In genomic region chr10:43342279-43343125, GRCh38 we compare ENCODE assay signal across 25 cellular contexts. TPM values are rescaled to one million over a fixed set of nuclear protein-coding genes. Genes with fewer than 3 reads are reported as not detected.
DNase-seq lines count a peak whose midpoint lies in the region; ATAC-seq, FAIRE-seq and TF ChIP-seq lines count a peak whose summit lies in the region.
"Had no signal": no experiment of that assay in that cellular context is flagged by ENCODE, and none has a peak within 500 bp of the region (broad histone marks: within the 10 kb centered on the region; RNA-seq: fewer than 3 reads in every experiment).

No MANE protein-coding gene starts in this region.

- H3K4me3 ChIP-seq in A549: no peak overlapping the region
- H3K4me3 ChIP-seq in GM23338: no peak overlapping the region
- no peak overlapping the region for H3K4me3 ChIP-seq in K562
- no peak overlapping the region for H3K4me3 ChIP-seq in osteoblast (ENCODE audit: insufficient read depth, low read length)
- no peak overlapping the region for H3K4me3 ChIP-seq in tibial artery
- H3K4me3 ChIP-seq: GM12878, GM23248 had no signal

- ATAC-seq in A549 (no peak), GM23338 (peak; percentile 19; the same call in 2 of the 3 replicates), K562 (peak; percentile 63)
- ATAC-seq: GM12878, HepG2 had no signal

- peaks cover 4% of the 10 kb centered on the region for H3K4me1 Mint-ChIP-seq in GM23338

- no peak overlapping the region for H3K4me2 ChIP-seq in A549
- H3K4me2 ChIP-seq in GM23338: no peak overlapping the region
- H3K4me2 ChIP-seq in K562 (ENCODE audit: insufficient read depth, low read length): no peak overlapping the region
- H3K4me2 ChIP-seq in osteoblast (ENCODE audit: insufficient read depth, low read length): no peak overlapping the region

- peak overlapping the region; percentile 63; the same call in 1 of the 2 replicates for H2AFZ ChIP-seq in GM23338
- H2AFZ ChIP-seq in K562 (ENCODE audit: low read depth, low read length): peak overlapping the region; percentile 19; the same call in 1 of the 2 replicates
- no peak overlapping the region for H2AFZ ChIP-seq in osteoblast (ENCODE audit: low read length)
- H2AFZ ChIP-seq: GM23248 had no signal

- BruUV-seq in K562 (replicated peaks; lab: Mats Ljungman, UMichigan): no TSS peak

- in situ Hi-C loops in K562 (cut with MboI): no loop called here

- H3K4me3 Mint-ChIP-seq in GM23338: no peak overlapping the region
- H3K4me3 Mint-ChIP-seq: CD4-positive, alpha-beta T cell had no signal

- FAIRE-seq in A549 (lab: Jason Lieb, UNC) (no peak), K562 (lab: Jason Lieb, UNC) (no peak)
- FAIRE-seq: D721Med, GM12878, HepG2 had no signal

- no peaks in the 10 kb centered on the region for H3K36me3 Mint-ChIP-seq in GM23338 (ENCODE audit: low read depth)

- no peaks in the 10 kb centered on the region for H3K9me3 ChIP-seq in A549
- no peaks in the 10 kb centered on the region for H3K9me3 ChIP-seq in K562 (replicated peaks; ENCODE audit: control insufficient read depth, insufficient read depth, low read depth, low read length)
- H3K9me3 ChIP-seq in osteoblast (ENCODE audit: low read depth, low read length): no peaks in the 10 kb centered on the region
- no peaks in the 10 kb centered on the region for H3K9me3 ChIP-seq in tibial artery
- H3K9me3 ChIP-seq: Caco-2 had no signal

- no peak for TF ChIP-seq RAD21 in A549 (conservative IDR thresholded peaks at IDR 0.05 in 1 of 2, IDR thresholded peaks at IDR 0.05 in 1 of 2)
- no peak for TF ChIP-seq RAD21 in K562 (CRISPR knock-in tag; conservative IDR thresholded peaks at IDR 0.05 in 1 of 2, IDR thresholded peaks at IDR 0.05 in 1 of 2)

- intact Hi-C loops in K562 (cut with micrococcal nuclease) (loop anchor here (10.0 kb wide), 1 partner anchor 208 kb away; the partner anchor contains the start of gene CSGALNACT2), tibial artery (cut with DNase I; ENCODE audit: low total_unique reads) (no loop called here)

- TF ChIP-seq CTCF in A549 (IDR thresholded peaks at IDR 0.05) (no peak), GM23338 (conservative IDR thresholded peaks at IDR 0.05; ENCODE audit: low read depth in 2 of 2) (0 out of 4 replicates have a peak, but pooled peaks of 1 of the 2 experiments have one; percentile 10), K562 (IDR thresholded peaks at IDR 0.05 in 2 of 3, conservative IDR thresholded peaks at IDR 0.05 in 1 of 3; ENCODE audit: insufficient read depth in 2 of 3, low read depth in 1 of 3, low read length in 3 of 3) (0 out of 6 replicates have a peak, but pooled peaks of 1 of the 3 experiments have one; percentile 16), osteoblast (IDR thresholded peaks at IDR 0.05; ENCODE audit: extremely low read depth, low read depth, low read length) (no peak), tibial artery (IDR thresholded peaks at IDR 0.05) (no peak)

- CTCF ChIA-PET in A549 (lab: Yijun Ruan, JAX) (interaction anchor here (1.2 to 3.2 kb wide), 3 partner anchors 38 to 77 kb away, joined by 3 to 13 read pairs (median 5); no protein-coding TSS in a partner anchor), K562 (lab: Yijun Ruan, JAX; ENCODE audit: low intra/inter-chr PET ratio) (no interaction called here)

- H3K27ac ChIP-seq in A549 (peak overlapping the region; percentile 82 to 91; a peak in 5 of 6 replicates), GM23338 (ENCODE audit: low read depth) (no peak overlapping the region), K562 (ENCODE audit: extremely low read depth, low read depth, low read length) (no peak overlapping the region), osteoblast (ENCODE audit: low read depth, low read length) (no peak overlapping the region), tibial artery (no peak overlapping the region)
- H3K27ac ChIP-seq: C4-2B, GM23248 had no signal

- no peaks in the 10 kb centered on the region for H3K9me2 ChIP-seq in GM23338 (ENCODE audit: insufficient read depth)

- H4K20me1 ChIP-seq in GM23338 (replicated peaks; ENCODE audit: insufficient read depth): no peaks in the 10 kb centered on the region
- no peaks in the 10 kb centered on the region for H4K20me1 ChIP-seq in K562 (replicated peaks; ENCODE audit: control insufficient read depth, insufficient read depth, low read length)
- no peaks in the 10 kb centered on the region for H4K20me1 ChIP-seq in osteoblast (ENCODE audit: insufficient read depth, low read length)

- H3K9me1 ChIP-seq in K562 (ENCODE audit: control insufficient read depth, insufficient read depth, low read length): no peaks in the 10 kb centered on the region

- DNase-seq in A549 (ENCODE audit: low read depth in 1 of 2, low spot score in 1 of 2): no peak
- DNase-seq in GM23338 (ENCODE audit: low spot score): no peak
- DNase-seq in K562 (ENCODE audit: extremely low read depth in 1 of 4, low spot score in 3 of 4): no peak
- peak; percentile 29 for DNase-seq in osteoblast (ENCODE audit: insufficient read length, low spot score, missing footprints)
- no peak for DNase-seq in tibial artery
- no peak for DNase-seq in AG08395 (ENCODE audit: low spot score)
- DNase-seq in NCI-H1105 (lab: John Stamatoyannopoulos, UW): no peak
- no peak for DNase-seq in NCI-H446 (lab: John Stamatoyannopoulos, UW)
- DNase-seq: ACHN; AML-193; Caco-2; CD4-positive, alpha-beta T cell; DMS79 treated with DMSO at 0.1 percent for 48 hours; EL; GM23248; H7; KG1 had no signal

- TF ChIP-seq EP300 in A549 (IDR thresholded peaks at IDR 0.05): no peak
- TF ChIP-seq EP300 in K562 (IDR thresholded peaks at IDR 0.05; ENCODE audit: low read length): no peak

- peaks cover 15% of the 10 kb centered on the region for H3K27me3 Mint-ChIP-seq in GM23338 (ENCODE audit: insufficient read depth, low read depth, poor library complexity)

- WGBS in A549 (ENCODE audit: missing lambda C conversion rate): 93% methylated on average over 40 of the region's 49 CpGs
- WGBS in K562 (ENCODE audit: insufficient coverage, low coverage, missing lambda C conversion rate): 38% methylated on average over 33 of the region's 49 CpGs

- H3K36me3 ChIP-seq in GM23338 (ENCODE audit: insufficient read depth) (no peaks in the 10 kb centered on the region), K562 (ENCODE audit: control insufficient read depth, insufficient read depth, low read length) (no peaks in the 10 kb centered on the region), osteoblast (ENCODE audit: insufficient read depth, low read length) (no peaks in the 10 kb centered on the region), tibial artery (no peaks in the 10 kb centered on the region)

- no peaks in the 10 kb centered on the region for H3K9me3 Mint-ChIP-seq in GM23338
- H3K9me3 Mint-ChIP-seq: CD4-positive, alpha-beta T cell; IgD-negative memory B cell had no signal

- H3K9ac ChIP-seq in K562 (ENCODE audit: insufficient read depth in 1 of 2, low read depth in 2 of 2, low read length in 2 of 2): peak overlapping the region in 1 of 2 experiments; percentile 48; a peak in 2 of 4 replicates
- H3K9ac ChIP-seq: GM23248 had no signal

- POLR2A ChIA-PET in A549 (lab: Yijun Ruan, JAX): no interaction called here
- POLR2A ChIA-PET in K562 (lab: Yijun Ruan, JAX): no interaction called here

- peaks cover 62% of the 10 kb centered on the region for H3K4me1 ChIP-seq in A549
- peaks cover 10% of the 10 kb centered on the region; the same call in 1 of the 2 replicates for H3K4me1 ChIP-seq in GM23338 (ENCODE audit: insufficient read depth)
- H3K4me1 ChIP-seq in K562 (replicated peaks in 1 of 2; ENCODE audit: control insufficient read depth in 2 of 2, insufficient read depth in 2 of 2, low read length in 2 of 2): peaks cover 5 to 16% of the 10 kb centered on the region in 2 experiments; a peak in 3 of 5 replicates
- H3K4me1 ChIP-seq in osteoblast (ENCODE audit: insufficient read depth, low read length): no peaks in the 10 kb centered on the region
- peaks cover 0 to 8% (median 0%) of the 10 kb centered on the region in 4 donors for H3K4me1 ChIP-seq in tibial artery

- H3K27ac Mint-ChIP-seq in GM23338: no peak overlapping the region
- H3K27ac Mint-ChIP-seq: CD4-positive, alpha-beta T cell; IgD-negative memory B cell had no signal

- TF ChIP-seq POLR2A in A549 (IDR thresholded peaks at IDR 0.05; ENCODE audit: low read length): no peak
- TF ChIP-seq POLR2A in K562 (conservative IDR thresholded peaks at IDR 0.05): no peak

- H3K79me2 ChIP-seq in GM23338 (replicated peaks; ENCODE audit: insufficient read depth) (no peaks in the 10 kb centered on the region), K562 (ENCODE audit: control insufficient read depth, insufficient read depth, low read length) (no peaks in the 10 kb centered on the region), osteoblast (ENCODE audit: insufficient read depth, low read length) (no peaks in the 10 kb centered on the region)

- H3K27me3 ChIP-seq in GM23338 (ENCODE audit: insufficient read depth): no peaks in the 10 kb centered on the region
- H3K27me3 ChIP-seq in K562 (ENCODE audit: control insufficient read depth in 2 of 2, insufficient read depth in 2 of 2, low read length in 2 of 2): peaks cover 36 to 67% of the 10 kb centered on the region in 2 experiments
- peaks cover 9% of the 10 kb centered on the region for H3K27me3 ChIP-seq in osteoblast (ENCODE audit: insufficient read depth, low read length)
- H3K27me3 ChIP-seq in tibial artery: peaks cover 0 to 22% of the 10 kb centered on the region in 2 donors

- no peaks in the 10 kb centered on the region for H3F3A ChIP-seq in GM23338 (replicated peaks; ENCODE audit: low read depth)

RNA-seq across cellular contexts. Expression of gene FXYD4, which starts 28.9 kb away (rescaled TPM):
- polyA plus RNA-seq in A549 (2011; rRNA removed) (not detected in 2 replicates), A549 (2017; fragmentation: RNase III; extraction: RNeasy Plus Mini Kit Qiagen cat#74134 plus additional on column Dnase treatment) (not detected in 3 replicates), GM23338 (2016; fragmentation: Nextera tagmentation; extraction: Ambion mirVana) (not detected in 2 replicates), K562 (2011; rRNA removed) (not detected in 2 replicates), K562 (2014; fragmentation: Illumina TruSeq; extraction: Trizol) (not detected in 2 replicates), K562 (2014; fragmentation: Nextera tagmentation; extraction: Ambion mirVana) (not detected), K562 (2014; rRNA removed) (0.94 TPM in 1 of 2 replicates, not detected in the other)
- not detected in 2 replicates for polyA plus RNA-seq in A549 (2012; cell fraction: cytosol; rRNA removed)
- not detected in 2 replicates for polyA plus RNA-seq in A549 (2012; cell fraction: nucleus; rRNA removed)
- polyA minus RNA-seq in A549 (2011; rRNA and poly(A)+ RNA removed): not detected in 2 replicates
- total RNA-seq in GM23338 (2014; rRNA removed; shearing (Covaris generic)): not detected in 2 replicates
- total RNA-seq in K562 (2011; cell fraction: chromatin; rRNA removed; ENCODE audit: low replicate concordance): not detected in 2 replicates
- total RNA-seq in K562 (2011; cell fraction: nucleolus; rRNA removed): not detected in 2 replicates
- not detected in 2 replicates for total RNA-seq in K562 (2011; cell fraction: nucleoplasm; rRNA removed)
- total RNA-seq in K562 (2014; rRNA removed) (not detected in 2 replicates), K562 (2014; rRNA removed; fragmentation: Illumina TruSeq; extraction: Trizol) (not detected in 2 replicates), K562 (2015; rRNA removed; fragmentation: Illumina TruSeq; extraction: Trizol) (not detected in 2 replicates), K562 (2021) (not detected in 2 replicates), osteoblast (not detected in 2 replicates)
- 0.07 TPM in 1 of 2 replicates, not detected in the other for polyA plus RNA-seq in K562 (2011; cell fraction: cytosol; rRNA removed)
- polyA plus RNA-seq in K562 (2011; cell fraction: nucleus; rRNA removed): not detected in 2 replicates
- 0.37 TPM in 1 of 2 replicates, not detected in the other for polyA plus RNA-seq in K562 (2012)
- polyA minus RNA-seq in K562 (2011; rRNA and poly(A)+ RNA removed): not detected in 2 replicates
- polyA minus RNA-seq in K562 (2011; cell fraction: cytosol; rRNA and poly(A)+ RNA removed): not detected in 2 replicates
- polyA minus RNA-seq in K562 (2011; cell fraction: nucleus; rRNA and poly(A)+ RNA removed): not detected in 2 replicates
- total RNA-seq: A172; Caco-2; CD4-positive, alpha-beta T cell; G401; GM12878; GM23248; H7; HepG2 had no signal
- polyA plus RNA-seq: BJ, GM12878, GM23248, HepG2, IgD-negative memory B cell had no signal

Comparison
In these comparisons a context has a peak if more than half of its experiments do, and no peak if none do; other contexts are left out.
1. ATAC-seq: peak in GM23338 (single experiment) and K562 (single experiment); none in A549 (0 of 2).
2. H3K27ac ChIP-seq: peak in A549 (2 of 2); none in GM23338 (single experiment), K562 (single experiment), osteoblast (single experiment) and tibial artery (0 of 2).